ENCODE assay signal across 23 cellular contexts in genomic region chr15:64888336-64888735, GRCh38.
"Had no signal": no experiment of that assay in that cellular context is flagged by ENCODE, and none has a peak within 500 bp of the region (broad histone marks: within the 10 kb centered on the region; RNA-seq: fewer than 3 reads in every experiment).

No MANE protein-coding gene starts in this region.

- H3K9me3 Mint-ChIP-seq: immature natural killer cell; mesothelial cell of epicardium; naive B cell; natural killer cell; nephron progenitor cell; neural progenitor cell; stimulated activated naive CD8-positive, alpha-beta T cell treated with anti-CD3 and anti-CD28 coated beads, Interleukin-15, Interleukin-2, amounts not matched to agents 100 ng/mL and 50 ng/mL, for 24 hours had no signal

- H3K9ac ChIP-seq: neural progenitor cell had no signal

- H3K27me3 Mint-ChIP-seq: naive B cell; stimulated activated naive CD8-positive, alpha-beta T cell treated with anti-CD3 and anti-CD28 coated beads, Interleukin-15, Interleukin-2, amounts not matched to agents 100 ng/mL and 50 ng/mL, for 24 hours had no signal

- H3K4me3 ChIP-seq: heart left ventricle, lung, neural progenitor cell, ovary, right atrium auricular region, skin epidermis, tibial nerve, upper lobe of left lung had no signal

- H3K4me3 Mint-ChIP-seq: immature natural killer cell; mesothelial cell of epicardium; naive B cell; natural killer cell; nephron progenitor cell; neural progenitor cell; stimulated activated naive CD8-positive, alpha-beta T cell treated with anti-CD3 and anti-CD28 coated beads, Interleukin-15, Interleukin-2, amounts not matched to agents 100 ng/mL and 50 ng/mL, for 24 hours had no signal

- DNase-seq: heart left ventricle; hypothalamus; immature natural killer cell; left cardiac atrium; mesendoderm; naive B cell; natural killer cell; nephron progenitor cell; ovary; stimulated activated CD4-positive, alpha-beta T cell treated with anti-CD3 and anti-CD28 coated beads, Interleukin-12 subunit alpha, Interleukin-12 subunit beta, amount 100 ng/mL, for 4 hours; stimulated activated CD4-positive, alpha-beta T cell treated with anti-CD3 and anti-CD28 coated beads, Interleukin-15, amount 100 ng/mL, for 24 hours; stimulated activated CD4-positive, alpha-beta T cell treated with anti-CD3 and anti-CD28 coated beads, Interleukin-2, amount 100 ng/mL, for 24 hours; stimulated activated CD4-positive, alpha-beta T cell treated with anti-CD3 and anti-CD28 coated beads, Interleukin-4, amount 100 ng/mL, for 1 hour; stimulated activated naive CD4-positive, alpha-beta T cell; upper lobe of left lung had no signal

- H3K27ac Mint-ChIP-seq: mesothelial cell of epicardium; natural killer cell; nephron progenitor cell; neural progenitor cell; progenitor cell of endocrine pancreas; stimulated activated naive CD8-positive, alpha-beta T cell treated with anti-CD3 and anti-CD28 coated beads, Interleukin-15, Interleukin-2, amounts not matched to agents 100 ng/mL and 50 ng/mL, for 24 hours had no signal

- H3K36me3 ChIP-seq: heart left ventricle, neural progenitor cell, ovary, right atrium auricular region, tibial nerve, upper lobe of left lung had no signal

- H2AFZ ChIP-seq: neural progenitor cell had no signal

- H3K4me2 ChIP-seq: neural progenitor cell had no signal

- H3K36me3 Mint-ChIP-seq: immature natural killer cell, mesothelial cell of epicardium, naive B cell, natural killer cell, neural progenitor cell had no signal

- H3K9me3 ChIP-seq: heart left ventricle, ovary, right atrium auricular region, tibial nerve, upper lobe of left lung had no signal

- H3K27me3 ChIP-seq: heart left ventricle, neural progenitor cell, ovary, right atrium auricular region, tibial nerve, upper lobe of left lung had no signal

- H3K27ac ChIP-seq: heart left ventricle, neural progenitor cell, ovary, right atrium auricular region, skin epidermis, tibial nerve, upper lobe of left lung had no signal
